In the genomic region with DNA sequence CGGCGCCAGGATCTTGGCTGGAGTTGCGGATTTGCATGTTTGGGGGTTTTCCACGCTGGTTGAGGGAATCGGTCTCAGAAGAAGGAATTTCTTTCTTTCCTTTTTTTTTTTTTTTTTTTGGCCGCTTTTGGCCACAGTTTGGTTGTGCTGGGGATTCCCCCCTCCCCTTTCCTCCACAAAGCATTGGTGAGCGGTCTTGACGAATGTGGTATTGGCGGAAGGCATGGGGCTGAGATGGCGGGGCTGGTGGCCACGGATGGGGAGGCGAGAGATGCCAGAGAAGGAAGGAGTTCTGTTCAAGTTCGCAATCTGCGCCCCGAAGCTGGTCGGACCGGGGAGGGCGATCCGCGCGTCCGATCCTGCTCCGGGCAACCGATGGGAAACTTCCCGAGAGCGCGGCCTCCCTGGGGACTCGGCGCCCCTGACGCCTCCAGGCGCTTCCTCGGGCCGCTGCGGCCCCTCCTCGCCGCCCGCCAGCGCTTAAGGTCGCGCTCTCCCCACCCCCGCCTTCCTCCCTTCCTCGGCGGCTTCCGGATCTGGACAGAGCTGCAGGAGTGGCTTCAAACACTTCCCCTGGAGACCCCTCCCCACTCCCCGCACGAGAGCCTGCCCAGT, we compare ENCODE assay signal across 8 cellular contexts. TPM values are rescaled to one million over a fixed set of nuclear protein-coding genes. Genes with fewer than 3 reads are reported as not detected.
DNase-seq lines count a peak whose midpoint lies in the region; ATAC-seq and TF ChIP-seq lines count a peak whose summit lies in the region.

No MANE protein-coding gene starts in this region.

- ATAC-seq in activated T-cell treated with anti-CD3 and anti-CD28 coated beads, Interleukin-2, amount 50 U/mL, for 72 hours (replicated peaks in 1 of 2): peak; percentile 48 to 59
- ATAC-seq in right cardiac atrium (peak; percentile 37 to 52), GM18873 (IDR thresholded peaks at IDR 0.05; ENCODE audit: low FRiP score, unreplicated experiment) (no peak)

- WGBS in right cardiac atrium: 6% methylated on average over 46 of the region's 46 CpGs

- H3K4me3 ChIP-seq in AG10803 (ENCODE audit: low read length): peak overlapping the region; percentile 53
- peak overlapping the region; percentile 41 for H3K4me3 ChIP-seq in right cardiac atrium (ENCODE audit: low read length)
- H3K4me3 ChIP-seq in skin epidermis: peak overlapping the region; percentile 26 to 62 (median 49)

- H3K4me3 Mint-ChIP-seq in activated T-cell treated with anti-CD3 and anti-CD28 coated beads, Interleukin-2, amount 50 U/mL, for 72 hours: peak overlapping the region; percentile 87 to 92

- TF ChIP-seq POLR2A in GM18526 (IDR thresholded peaks at IDR 0.05; ENCODE audit: extremely low read depth, insufficient read length): peak; percentile 26

- peaks cover 52% of the 10 kb centered on the region for H3K4me1 Mint-ChIP-seq in activated T-cell treated with anti-CD3 and anti-CD28 coated beads, Interleukin-2, amount 50 U/mL, for 72 hours (ENCODE audit: low read depth)

- no peak overlapping the region for H3K27ac Mint-ChIP-seq in activated T-cell treated with anti-CD3 and anti-CD28 coated beads, Interleukin-2, amount 50 U/mL, for 72 hours

- no peak overlapping the region for H3K27ac ChIP-seq in right cardiac atrium (ENCODE audit: low read length)
- H3K27ac ChIP-seq in skin epidermis: peak overlapping the region in 17 of 21 experiments; percentile 6 to 81 (median 59)

- TF ChIP-seq CTCF in AG10803 (conservative IDR thresholded peaks at IDR 0.05; ENCODE audit: low read length): no peak

- peaks cover 17% of the 10 kb centered on the region for H3K4me1 ChIP-seq in right cardiac atrium (ENCODE audit: control insufficient read depth, insufficient read depth, low read length)

- H3K27me3 ChIP-seq in right cardiac atrium (ENCODE audit: control insufficient read depth, insufficient read depth): no peaks in the 10 kb centered on the region

- peaks cover 35% of the 10 kb centered on the region for H3K27me3 Mint-ChIP-seq in activated T-cell treated with anti-CD3 and anti-CD28 coated beads, Interleukin-2, amount 50 U/mL, for 72 hours (ENCODE audit: low read depth)

- H3K9me3 ChIP-seq in right cardiac atrium (ENCODE audit: control insufficient read depth, low read length): no peaks in the 10 kb centered on the region

- no peaks in the 10 kb centered on the region for H3K36me3 Mint-ChIP-seq in activated T-cell treated with anti-CD3 and anti-CD28 coated beads, Interleukin-2, amount 50 U/mL, for 72 hours (ENCODE audit: insufficient read depth in 2 of 2)

- DNase-seq in AG10803 (ENCODE audit: low read depth) (no peak), right cardiac atrium (peak; percentile 49 to 86 (median 81)), COR-L47 (lab: John Stamatoyannopoulos, UW) (no peak)
- peak; percentile 25 to 41 for DNase-seq in activated T-cell treated with anti-CD3 and anti-CD28 coated beads, Interleukin-2, amount 50 U/mL, for 72 hours
- DNase-seq in effector CD8-positive, alpha-beta T cell (lab: John Stamatoyannopoulos, UW): no peak

- H3K9me3 Mint-ChIP-seq in activated T-cell treated with anti-CD3 and anti-CD28 coated beads, Interleukin-2, amount 50 U/mL, for 72 hours: no peaks in the 10 kb centered on the region

- intact Hi-C loops in right cardiac atrium (cut with DNase I): no loop called here

RNA-seq across cellular contexts. Expression of gene RAI1, which starts 43.2 kb away (rescaled TPM):
- total RNA-seq in activated T-cell treated with anti-CD3 and anti-CD28 coated beads, Interleukin-2, amount 50 U/mL, for 72 hours: 10 to 100 TPM; 19.5 to 21.3 TPM
- 10 to 100 TPM; 18.2 to 26.8 (median 23.4) TPM for total RNA-seq in right cardiac atrium
- polyA plus RNA-seq in right cardiac atrium: 18.8 TPM

Comparison
In these comparisons a context has a peak if more than half of its experiments do, and no peak if none do; other contexts are left out.
1. DNase-seq: peak in activated T-cell treated with anti-CD3 and anti-CD28 coated beads, Interleukin-2, amount 50 U/mL, for 72 hours (2 of 2) and right cardiac atrium (3 of 3); none in AG10803 (single experiment), COR-L47 (single experiment) and effector CD8-positive, alpha-beta T cell (single experiment).
2. Peak in every context shown above with its lines, with median percentiles within 50 percentile points of each other: H3K4me3 ChIP-seq.